ENCODE assay signal across 30 cellular contexts in the genomic region with DNA sequence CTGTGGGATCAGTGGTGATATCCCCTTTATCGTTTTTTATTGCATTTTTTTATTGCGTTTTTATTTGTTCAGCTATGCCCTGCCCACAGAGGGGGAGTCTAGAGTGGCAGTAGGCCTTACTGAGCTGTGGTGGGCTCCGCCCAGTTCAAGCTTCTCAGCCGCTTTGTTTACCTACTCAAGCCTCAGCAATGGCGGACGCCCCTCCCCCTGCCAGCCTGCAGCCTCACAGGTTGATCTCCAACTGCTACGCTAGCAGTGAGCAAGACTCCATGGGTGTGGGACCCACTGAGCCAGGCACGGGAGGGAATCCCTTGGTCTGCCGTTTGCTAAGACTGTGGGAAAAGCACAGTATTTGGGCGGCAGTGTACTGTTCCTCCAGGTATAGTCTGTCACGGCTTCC.
"Had no signal": no experiment of that assay in that cellular context is flagged by ENCODE, and none has a peak within 500 bp of the region (broad histone marks: within the 10 kb centered on the region; RNA-seq: fewer than 3 reads in every experiment).

No MANE protein-coding gene starts in this region.

- H3K27ac Mint-ChIP-seq: activated CD4-positive, alpha-beta T cell treated with anti-CD3 and anti-CD28 coated beads, Interleukin-2, amount 10 ng/mL, durations not matched to agents 24 days and 14 days; activated CD8-positive, alpha-beta T cell treated with anti-CD3 and anti-CD28 coated beads for 36 hours; activated naive CD8-positive, alpha-beta T cell treated with anti-CD3 and anti-CD28 coated beads for 36 hours; activated T-cell treated with anti-CD3 and anti-CD28 coated beads, Interleukin-2, amount 50 U/mL, for 72 hours; activated T-helper 17 cell treated with anti-CD3 and anti-CD28 coated beads, Interleukin-2, amount 50 U/mL, for 72 hours had no signal

- ATAC-seq: activated CD8-positive, alpha-beta T cell treated with anti-CD3 and anti-CD28 coated beads for 36 hours; activated T-cell treated with anti-CD3 and anti-CD28 coated beads, Interleukin-2, amount 50 U/mL, for 72 hours; activated T-helper 17 cell treated with anti-CD3 and anti-CD28 coated beads, Interleukin-2, amount 50 U/mL, for 72 hours had no signal

- H3K9me3 ChIP-seq: colonic mucosa, MG63 had no signal

- H3K27ac ChIP-seq: brain microvascular endothelial cell, colonic mucosa, WERI-Rb-1 had no signal

- H3K27me3 Mint-ChIP-seq: activated CD4-positive, alpha-beta T cell treated with anti-CD3 and anti-CD28 coated beads, Interleukin-2, amount 10 ng/mL, durations not matched to agents 24 days and 14 days; activated naive CD8-positive, alpha-beta T cell treated with anti-CD3 and anti-CD28 coated beads for 36 hours had no signal

- H3K4me1 Mint-ChIP-seq: activated CD4-positive, alpha-beta T cell treated with anti-CD3 and anti-CD28 coated beads, Interleukin-2, amount 10 ng/mL, durations not matched to agents 24 days and 14 days; activated naive CD8-positive, alpha-beta T cell treated with anti-CD3 and anti-CD28 coated beads for 36 hours; activated T-helper 17 cell treated with anti-CD3 and anti-CD28 coated beads, Interleukin-2, amount 50 U/mL, for 72 hours had no signal

- H3K36me3 Mint-ChIP-seq: activated naive CD8-positive, alpha-beta T cell treated with anti-CD3 and anti-CD28 coated beads for 36 hours had no signal

- H3K4me1 ChIP-seq: colonic mucosa had no signal

- H3K4me3 ChIP-seq: colonic mucosa, MG63 had no signal

- H3K27me3 ChIP-seq: brain microvascular endothelial cell, colonic mucosa, MG63 had no signal

- H3K4me3 Mint-ChIP-seq: activated CD4-positive, alpha-beta T cell treated with anti-CD3 and anti-CD28 coated beads, Interleukin-2, amount 10 ng/mL, durations not matched to agents 24 days and 14 days; activated CD8-positive, alpha-beta T cell treated with anti-CD3 and anti-CD28 coated beads for 36 hours; activated naive CD8-positive, alpha-beta T cell treated with anti-CD3 and anti-CD28 coated beads for 36 hours; activated T-cell treated with anti-CD3 and anti-CD28 coated beads, Interleukin-2, amount 50 U/mL, for 72 hours; activated T-helper 17 cell treated with anti-CD3 and anti-CD28 coated beads, Interleukin-2, amount 50 U/mL, for 72 hours had no signal

- H3K36me3 ChIP-seq: brain microvascular endothelial cell, colonic mucosa, MG63, WERI-Rb-1 had no signal

- DNase-seq: activated CD4-positive, alpha-beta T cell treated with anti-CD3 and anti-CD28 coated beads, Interleukin-2, amount 10 ng/mL, durations not matched to agents 24 days and 14 days; activated CD4-positive, alpha-beta T cell treated with anti-CD3 and anti-CD28 coated beads, Interleukin-2, amount 50 U/mL, for 4 hours; activated CD8-positive, alpha-beta T cell treated with anti-CD3 and anti-CD28 coated beads for 36 hours; activated effector memory CD4-positive, alpha-beta T cell treated with anti-CD3 and anti-CD28 coated beads, Interleukin-2, amount 50 U/mL, for 16 hours; activated naive CD4-positive, alpha-beta T cell; activated naive CD4-positive, alpha-beta T cell treated with anti-CD3 and anti-CD28 coated beads, Interleukin-2, amount 50 U/mL, for 16 hours; activated naive CD8-positive, alpha-beta T cell treated with anti-CD3 and anti-CD28 coated beads for 36 hours; activated T-cell treated with anti-CD3 and anti-CD28 coated beads, Interleukin-2, amount 50 U/mL, for 1 hour; activated T-cell treated with anti-CD3 and anti-CD28 coated beads, Interleukin-2, amount 50 U/mL, for 72 hours; amniotic stem cell; brain microvascular endothelial cell; central memory CD4-positive, alpha-beta T cell; colonic mucosa; Kasumi-1; MG63; NCI-H1048; NCI-H1105 treated with DMSO at 0.1 percent for 48 hours; NCI-H1436; NCI-H1694; NCI-H1930; NCI-H2081 treated with DMSO at 0.1 percent for 48 hours; NCI-H510A; OCI-M1; Right ventricle myocardium superior; SW 1271; T-helper 1 cell; T-helper 2 cell; T-helper 9 cell; WERI-Rb-1 had no signal
